23 cellular contexts compared by ENCODE assay signal in the genomic region with DNA sequence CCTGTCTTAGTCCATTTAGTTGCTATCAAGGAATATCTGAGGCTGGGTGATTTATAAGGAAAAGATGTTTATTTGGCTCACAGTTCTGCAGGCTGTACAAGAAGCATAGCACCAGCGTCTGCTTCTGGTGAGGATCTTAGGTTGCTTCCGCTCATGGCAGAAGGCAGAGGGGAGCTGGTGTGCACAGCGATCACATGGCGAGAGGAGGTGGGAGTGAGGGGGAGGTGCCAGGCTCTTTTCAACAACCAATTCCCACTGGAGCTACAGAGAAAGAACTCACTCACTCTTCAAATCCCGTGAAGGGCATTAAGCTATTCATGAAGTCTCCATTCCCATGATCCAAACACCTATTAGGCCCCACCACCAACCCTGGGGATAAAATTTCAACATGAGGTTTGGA.
DNase-seq lines count a peak whose midpoint lies in the region; ATAC-seq and TF ChIP-seq lines count a peak whose summit lies in the region.
"Had no signal": no experiment of that assay in that cellular context is flagged by ENCODE, and none has a peak within 500 bp of the region (broad histone marks: within the 10 kb centered on the region; RNA-seq: fewer than 3 reads in every experiment).

No MANE protein-coding gene starts in this region.

- no peak overlapping the region for H3K4me3 Mint-ChIP-seq in neural crest cell

- H3K27me3 ChIP-seq in left ventricle myocardium inferior (ENCODE audit: low read depth), result peaks cover 9% of the 10 kb centered on the region
- H3K27me3 ChIP-seq: MG63, SJCRH30 had no signal

- no peak for TF ChIP-seq CTCF in neural crest cell (conservative IDR thresholded peaks at IDR 0.05)
- no peak for TF ChIP-seq CTCF in left ventricle myocardium inferior (IDR thresholded peaks at IDR 0.05; ENCODE audit: borderline replicate concordance)

- no peak overlapping the region for H3K27ac ChIP-seq in left ventricle myocardium inferior (replicated peaks)
- H3K27ac ChIP-seq: PC-9, SJCRH30 had no signal

- ATAC-seq in HG02571 (IDR thresholded peaks at IDR 0.05; ENCODE audit: unreplicated experiment), result no peak
- ATAC-seq: Right ventricle myocardium inferior had no signal

- H3K4me1 Mint-ChIP-seq in neural crest cell, result peaks cover 9% of the 10 kb centered on the region

- H3K27me3 Mint-ChIP-seq in neural crest cell (ENCODE audit: low read depth), result peaks cover 2% of the 10 kb centered on the region

- in situ Hi-C loops in SK-MEL-5 (cut with HindIII; ENCODE audit: low pct_unique_long_range_greater_than_20kb, low sequenced_read_pairs), result no loop called here

- H3K9ac ChIP-seq in ES-I3 (ENCODE audit: low read depth, low read length), result peak overlapping the region; percentile 23; the same call in 1 of the 2 replicates

- intact Hi-C loops in left ventricle myocardium inferior (cut with micrococcal nuclease), result no loop called here

- H3K36me3 ChIP-seq in ES-I3 (ENCODE audit: insufficient read depth, low read length), result no peaks in the 10 kb centered on the region
- H3K36me3 ChIP-seq in left ventricle myocardium inferior, result no peaks in the 10 kb centered on the region
- H3K36me3 ChIP-seq: MG63, SJCRH30 had no signal

- H3K9me3 Mint-ChIP-seq in neural crest cell, result no peaks in the 10 kb centered on the region

- DNase-seq in SK-MEL-5 (ENCODE audit: low read depth, low spot score) (peak; percentile 7), iPS DF 19.7 (ENCODE audit: low read depth, low spot score) (peak; percentile 33), neural crest cell (ENCODE audit: low read depth, low spot score) (no peak), left ventricle myocardium inferior (no peak), dedifferentiated amniotic fluid mesenchymal stem cell (ENCODE audit: extremely low spot score) (no peak)
- DNase-seq in activated CD8-positive, alpha-beta memory T cell treated with anti-CD3 and anti-CD28 coated beads for 24 hours, result no peak
- DNase-seq: Calu3, DMS79 treated with DMSO at 0.1 percent for 48 hours, H7, IMR-90, KG1, MG63, NCI-H1105 treated with DMSO at 0.1 percent for 48 hours, NCI-H146, NCI-H1930, NCI-H2107, NCI-H226, NCI-H510A, PC-9, SJCRH30 had no signal

- H3K36me3 Mint-ChIP-seq in neural crest cell (ENCODE audit: low read depth), result no peaks in the 10 kb centered on the region

- H3K4me3 ChIP-seq in left ventricle myocardium inferior, result no peak overlapping the region
- H3K4me3 ChIP-seq: MG63, PC-9, SJCRH30 had no signal

- 0 out of 2 replicates have a peak, but pooled peaks cover 3% of the 10 kb centered on the region for H3K9me3 ChIP-seq in ES-I3 (ENCODE audit: control insufficient read depth, insufficient read depth, low read length)
- H3K9me3 ChIP-seq in left ventricle myocardium inferior (replicated peaks), result peaks cover 5% of the 10 kb centered on the region
- H3K9me3 ChIP-seq: MG63, SJCRH30 had no signal

- peak overlapping the region; percentile 81 for H3K27ac Mint-ChIP-seq in neural crest cell (ENCODE audit: unreplicated experiment)

- H3K4me1 ChIP-seq in ES-I3 (ENCODE audit: insufficient read depth, low read length), result peaks cover 22% of the 10 kb centered on the region
- no peaks in the 10 kb centered on the region for H3K4me1 ChIP-seq in left ventricle myocardium inferior
- H3K4me1 ChIP-seq: SJCRH30 had no signal

Comparison
In these comparisons a context has a peak if more than half of its experiments do, and no peak if none do; other contexts are left out.
1. DNase-seq: peak in SK-MEL-5 (single experiment) and iPS DF 19.7 (single experiment); none in neural crest cell (single experiment), activated CD8-positive, alpha-beta memory T cell treated with anti-CD3 and anti-CD28 coated beads for 24 hours (single experiment), left ventricle myocardium inferior (single experiment) and dedifferentiated amniotic fluid mesenchymal stem cell (single experiment).